ENCODE assay signal across 9 cellular contexts in the genomic region with DNA sequence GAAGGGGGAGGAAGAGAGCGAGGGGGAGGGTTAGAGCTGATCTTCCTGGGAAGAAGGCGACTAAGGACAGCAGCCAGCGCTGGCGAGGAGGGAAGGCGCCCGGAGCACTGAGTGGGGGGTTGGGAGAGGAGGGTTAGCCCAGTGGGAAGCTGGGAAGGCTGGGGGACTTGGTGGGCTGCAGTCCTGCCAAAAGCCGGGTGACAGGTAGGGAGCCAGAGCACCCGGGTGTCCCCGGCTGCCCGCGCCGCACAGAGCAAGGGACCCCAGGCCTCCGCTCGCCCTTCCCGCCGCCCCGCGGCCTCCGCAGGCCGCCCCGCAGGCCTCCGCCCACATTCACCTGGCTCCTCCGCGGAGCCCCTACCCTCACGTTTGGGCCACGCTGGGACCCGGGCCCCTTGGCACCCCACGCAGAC. TPM values are rescaled to one million over a fixed set of nuclear protein-coding genes. Genes with fewer than 3 reads are reported as not detected.
DNase-seq lines count a peak whose midpoint lies in the region; TF ChIP-seq lines count a peak whose summit lies in the region.
"Had no signal": no experiment of that assay in that cellular context is flagged by ENCODE, and none has a peak within 500 bp of the region (broad histone marks: within the 10 kb centered on the region; RNA-seq: fewer than 3 reads in every experiment).

No MANE protein-coding gene starts in this region.

- no peaks in the 10 kb centered on the region for H3K36me3 ChIP-seq in endodermal cell (ENCODE audit: control insufficient read depth, insufficient read depth, low read length)
- H3K36me3 ChIP-seq in muscle layer of duodenum (ENCODE audit: control insufficient read depth in 1 of 2, insufficient read depth in 2 of 2, low read length in 2 of 2): no peaks in the 10 kb centered on the region

- peak overlapping the region; percentile 75 for H3K4me3 ChIP-seq in endodermal cell (ENCODE audit: low read length)
- H3K4me3 ChIP-seq in muscle layer of duodenum (ENCODE audit: low read depth in 1 of 2, low read length in 2 of 2): peak overlapping the region; percentile 37 to 75

- H3K9me3 ChIP-seq in endodermal cell (ENCODE audit: control insufficient read depth, low read length): no peaks in the 10 kb centered on the region
- no peaks in the 10 kb centered on the region for H3K9me3 ChIP-seq in muscle layer of duodenum (ENCODE audit: control insufficient read depth in 1 of 2, low read length in 2 of 2)

- no peaks in the 10 kb centered on the region for H3K9me3 Mint-ChIP-seq in endodermal cell
- H3K9me3 Mint-ChIP-seq: IgD-negative memory B cell had no signal

- H3K27ac ChIP-seq in endodermal cell (ENCODE audit: low read depth, low read length) (no peak overlapping the region), muscle layer of duodenum (ENCODE audit: low read length) (no peak overlapping the region)

- H3K27me3 Mint-ChIP-seq in endodermal cell (ENCODE audit: insufficient read depth): peaks cover 3% of the 10 kb centered on the region

- peaks cover 23% of the 10 kb centered on the region for H3K4me1 Mint-ChIP-seq in endodermal cell

- 4 to 5% methylated on average over 18 to 28 of the region's 28 CpGs for WGBS in endodermal cell (ENCODE audit: insufficient coverage in 1 of 2, insufficient read length in 1 of 2), 2 experiments

- DNase-seq in ACHN (peak; percentile 11), HT-29 (ENCODE audit: low spot score) (peak; percentile 64), endodermal cell (peak; percentile 88), NCI-H345 treated with DMSO at 0.1 percent for 48 hours (lab: John Stamatoyannopoulos, UW; ENCODE audit: unreplicated experiment) (no peak), T-helper 9 cell (no peak), NCI-H226 (no peak), DMS153 treated with DMSO at 0.1 percent for 48 hours (lab: John Stamatoyannopoulos, UW; ENCODE audit: unreplicated experiment) (no peak)

- H3K36me3 Mint-ChIP-seq in endodermal cell (ENCODE audit: low read depth): peaks cover 3% of the 10 kb centered on the region

- H3K4me3 Mint-ChIP-seq in endodermal cell: peak overlapping the region; percentile 69

- TF ChIP-seq CTCF in endodermal cell (conservative IDR thresholded peaks at IDR 0.05): no peak

- in situ Hi-C loops in ACHN (cut with HindIII; ENCODE audit: low pct_ligation_motif_present, low pct_unique_long_range_greater_than_20kb, low sequenced_read_pairs): no loop called here

- peak overlapping the region; percentile 81 for H3K27ac Mint-ChIP-seq in endodermal cell
- H3K27ac Mint-ChIP-seq: IgD-negative memory B cell had no signal

- peak overlapping the region; percentile 68 for H3K9ac ChIP-seq in endodermal cell (ENCODE audit: extremely low read depth, low read length, poor library complexity, severe bottlenecking)

- peaks cover 9% of the 10 kb centered on the region for H3K27me3 ChIP-seq in endodermal cell (ENCODE audit: control insufficient read depth, insufficient read depth, low read length, poor library complexity, severe bottlenecking)
- peaks cover 16% of the 10 kb centered on the region for H3K27me3 ChIP-seq in muscle layer of duodenum (ENCODE audit: low read depth, low read length)

- H3K4me1 ChIP-seq in endodermal cell (ENCODE audit: control insufficient read depth, insufficient read depth, low read length) (no peaks in the 10 kb centered on the region), muscle layer of duodenum (ENCODE audit: control insufficient read depth in 1 of 2, insufficient read depth in 2 of 2, low read length in 2 of 2) (peaks cover 0 to 9% of the 10 kb centered on the region in 2 donors)

RNA-seq across cellular contexts. Expression of a gene that starts 0.4 kb away (rescaled TPM):
- 57.8 and 61.3 TPM in 2 replicates for total RNA-seq in HT-29 (2014; rRNA removed; shearing (Covaris generic))
- total RNA-seq in endodermal cell: 10 to 100 TPM; 17.3 to 18.6 TPM
- 4.2 TPM for polyA plus RNA-seq in endodermal cell (2013, experiment 1 of 2)
- polyA plus RNA-seq in endodermal cell (2013, experiment 2 of 2): 4.1 TPM
- polyA plus RNA-seq: IgD-negative memory B cell had no signal

Comparison
In these comparisons a context has a peak if more than half of its experiments do, and no peak if none do; other contexts are left out.
1. DNase-seq: peak in ACHN (single experiment), HT-29 (single experiment) and endodermal cell (single experiment); none in NCI-H345 treated with DMSO at 0.1 percent for 48 hours (single experiment), T-helper 9 cell (single experiment), NCI-H226 (single experiment) and DMS153 treated with DMSO at 0.1 percent for 48 hours (single experiment).